ENCODE assay signal across 13 cellular contexts in the genomic region with DNA sequence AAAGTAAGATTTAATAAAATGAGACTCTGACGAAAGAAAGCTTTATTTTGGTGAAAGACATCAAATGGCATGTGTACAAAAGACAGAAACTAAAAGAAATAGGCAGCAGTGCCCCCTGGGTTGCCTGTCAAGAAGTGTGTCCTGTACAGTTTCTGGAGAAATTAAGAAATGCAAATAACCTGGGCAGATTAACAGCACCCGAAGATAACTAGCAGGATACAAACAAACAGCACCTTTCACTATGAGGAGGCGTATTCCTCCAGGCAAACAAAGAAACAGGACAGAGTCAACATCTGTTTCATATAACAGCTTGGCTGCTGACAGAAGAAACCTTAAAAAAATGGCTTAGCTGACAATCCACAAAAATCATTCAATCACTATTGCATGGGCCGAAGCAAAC.
DNase-seq lines count a peak whose midpoint lies in the region; ATAC-seq, FAIRE-seq and TF ChIP-seq lines count a peak whose summit lies in the region.
"Had no signal": no experiment of that assay in that cellular context is flagged by ENCODE, and none has a peak within 500 bp of the region (broad histone marks: within the 10 kb centered on the region; RNA-seq: fewer than 3 reads in every experiment).

No MANE protein-coding gene starts in this region.

- H3K27me3 ChIP-seq in IMR-90 (ENCODE audit: control insufficient read depth, insufficient read depth, low read length) (no peaks in the 10 kb centered on the region), mesenchymal stem cell (ENCODE audit: control insufficient read depth in 1 of 2, insufficient read depth in 1 of 2, low read length in 2 of 2) (no peaks in the 10 kb centered on the region)
- H3K27me3 ChIP-seq: SJCRH30, spleen had no signal

- H3K18ac ChIP-seq in IMR-90 (ENCODE audit: low read depth, low read length) (no peak overlapping the region), mesenchymal stem cell (ENCODE audit: low read depth in 1 of 2, low read length in 2 of 2) (no peak overlapping the region)

- H3K23ac ChIP-seq in IMR-90 (ENCODE audit: low read depth, low read length) (0 out of 2 replicates have a peak overlapping the region, but pooled peaks have one; percentile 5), mesenchymal stem cell (ENCODE audit: low read length in 2 of 2) (no peak overlapping the region)

- no peak overlapping the region for H3K56ac ChIP-seq in IMR-90 (ENCODE audit: extremely low read depth, insufficient read depth, low read length)

- TF ChIP-seq RAD21 in IMR-90 (IDR thresholded peaks at IDR 0.05; ENCODE audit: low read length) = peak; percentile 37

- intact Hi-C loops in IMR-90 (cut with micrococcal nuclease) = no loop called here

- FAIRE-seq in GM12892 (lab: Jason Lieb, UNC) = no peak

- H3K14ac ChIP-seq in IMR-90 (replicated peaks; ENCODE audit: low read depth, low read length) (no peak overlapping the region), mesenchymal stem cell (ENCODE audit: low read length in 2 of 2) (no peak overlapping the region)

- H3K4me3 ChIP-seq in IMR-90 (ENCODE audit: insufficient read depth, low read depth, low read length) (no peak overlapping the region), astrocyte of the cerebellum (ENCODE audit: low read depth, low read length) (no peak overlapping the region), mesenchymal stem cell (ENCODE audit: insufficient read depth in 1 of 2, low read depth in 1 of 2, low read length in 2 of 2) (peak overlapping the region in 1 of 2 experiments; percentile 35)
- H3K4me3 ChIP-seq: SJCRH30, spleen had no signal

- no peak overlapping the region for H2AK5ac ChIP-seq in IMR-90 (ENCODE audit: low read depth, low read length)
- no peak overlapping the region for H2AK5ac ChIP-seq in mesenchymal stem cell (ENCODE audit: low read length, severe bottlenecking)

- H3K36me3 ChIP-seq in IMR-90 (ENCODE audit: control insufficient read depth, insufficient read depth, low read length) (no peaks in the 10 kb centered on the region), mesenchymal stem cell (ENCODE audit: control insufficient read depth in 1 of 2, insufficient read depth in 2 of 2, low read depth in 1 of 2, low read length in 2 of 2) (no peaks in the 10 kb centered on the region)
- H3K36me3 ChIP-seq: spleen had no signal

- H2AK9ac ChIP-seq in IMR-90 (replicated peaks; ENCODE audit: low read depth, low read length, poor library complexity) = no peak overlapping the region

- no peak overlapping the region for H2BK15ac ChIP-seq in IMR-90 (ENCODE audit: low read depth, low read length)
- no peak overlapping the region for H2BK15ac ChIP-seq in mesenchymal stem cell (ENCODE audit: low read depth, poor library complexity, severe bottlenecking)

- H3K4me1 ChIP-seq in IMR-90 (ENCODE audit: control insufficient read depth, insufficient read depth, low read length) = no peaks in the 10 kb centered on the region
- no peaks in the 10 kb centered on the region for H3K4me1 ChIP-seq in mesenchymal stem cell (ENCODE audit: control insufficient read depth, insufficient read depth, low read depth, low read length)
- H3K4me1 ChIP-seq: SJCRH30, spleen had no signal

- H2AFZ ChIP-seq in IMR-90 (replicated peaks; ENCODE audit: low read length, poor library complexity) = no peak overlapping the region
- no peak overlapping the region for H2AFZ ChIP-seq in mesenchymal stem cell (ENCODE audit: low read depth, low read length)

- TF ChIP-seq CTCF in C4-2B (conservative IDR thresholded peaks at IDR 0.05) (peak; percentile 21), IMR-90 (conservative IDR thresholded peaks at IDR 0.05; ENCODE audit: low read depth, low read length) (peak; percentile 32; the same call in 1 of the 2 replicates), astrocyte of the cerebellum (IDR thresholded peaks at IDR 0.05; ENCODE audit: low read depth, low read length, missing control alignments) (peak; percentile 15)

- H3K9me3 ChIP-seq in IMR-90 (ENCODE audit: control insufficient read depth, insufficient read depth, low read length) (no peaks in the 10 kb centered on the region), mesenchymal stem cell (ENCODE audit: control insufficient read depth, low read length) (no peaks in the 10 kb centered on the region)
- H3K9me3 ChIP-seq: spleen had no signal

- POLR2A ChIA-PET in IMR-90 (lab: Charles Lee; ENCODE audit: unreplicated experiment) = no interaction called here

- H4K8ac ChIP-seq in IMR-90 (ENCODE audit: low read depth in 2 of 2, low read length in 2 of 2) (no peak overlapping the region), mesenchymal stem cell (ENCODE audit: low read length) (no peak overlapping the region)

- H3K27ac ChIP-seq in C4-2B = no peak overlapping the region
- no peak overlapping the region for H3K27ac ChIP-seq in IMR-90 (ENCODE audit: insufficient read depth, low read length)
- no peak overlapping the region for H3K27ac ChIP-seq in mesenchymal stem cell (ENCODE audit: low read length, poor library complexity, severe bottlenecking)
- H3K27ac ChIP-seq: SJCRH30, spleen had no signal

- no peaks in the 10 kb centered on the region for H3K79me1 ChIP-seq in IMR-90 (ENCODE audit: low read depth in 1 of 2, low read length in 2 of 2)
- H3K79me1 ChIP-seq in mesenchymal stem cell (replicated peaks; ENCODE audit: low read length, poor library complexity, severe bottlenecking) = peaks cover 2% of the 10 kb centered on the region

- WGBS in IMR-90 (ENCODE audit: extremely low coverage in 2 of 2, insufficient read length in 1 of 2), 2 experiments = no CpG with 5 or more reads among the region's 4 CpGs
- 74% methylated on average over 3 of the region's 4 CpGs for WGBS in mesenchymal stem cell

- H3K9me1 ChIP-seq in IMR-90 (ENCODE audit: insufficient read depth, low read length) = no peaks in the 10 kb centered on the region

- DNase-seq in IMR-90 (peak; percentile 12), astrocyte of the cerebellum (ENCODE audit: low read depth) (peak; percentile 1), mesenchymal stem cell (no peak), G401 (ENCODE audit: low spot score) (no peak), GM12892 (ENCODE audit: insufficient read length) (no peak), SW480 (ENCODE audit: low spot score) (no peak)
- DNase-seq: activated B cell treated with CpG ODN at 0.5 μM for 24 hours; effector CD4-positive, alpha-beta T cell; head of caudate nucleus; NCI-H524; SJCRH30; spleen had no signal

- H3K9ac ChIP-seq in IMR-90 (ENCODE audit: low read depth, low read length) = no peak overlapping the region
- peak overlapping the region; percentile 52 for H3K9ac ChIP-seq in mesenchymal stem cell (ENCODE audit: low read length)

- no peak overlapping the region for H2BK12ac ChIP-seq in mesenchymal stem cell (ENCODE audit: low read length in 2 of 2)

- dilution Hi-C loops in IMR-90 (cut with HindIII; ENCODE audit: low sequenced_read_pairs, unreplicated experiment) = no loop called here

- no peak overlapping the region for H2BK20ac ChIP-seq in IMR-90 (ENCODE audit: low read depth, low read length)

- H3K4ac ChIP-seq in IMR-90 (ENCODE audit: low read depth, low read length) = no peak overlapping the region
- H3K4ac ChIP-seq in mesenchymal stem cell (ENCODE audit: low read depth in 1 of 2, low read length in 2 of 2) = no peak overlapping the region

- in situ Hi-C loops in IMR-90 (cut with MboI; ENCODE audit: low sequenced_read_pairs) = no loop called here
- in situ Hi-C loops in astrocyte of the cerebellum (cut with HindIII; ENCODE audit: low sequenced_read_pairs) = no loop called here
- in situ Hi-C loops in G401 (cut with HindIII; ENCODE audit: low sequenced_read_pairs) = no loop called here

- BruUV-seq in IMR-90 (replicated peaks; lab: Mats Ljungman, UMichigan) = no TSS peak

- no peaks in the 10 kb centered on the region for H4K20me1 ChIP-seq in IMR-90 (ENCODE audit: insufficient read depth, low read length)

- H4K91ac ChIP-seq in IMR-90 (ENCODE audit: insufficient read depth, low read depth, low read length) = no peak overlapping the region
- H4K91ac ChIP-seq in mesenchymal stem cell (ENCODE audit: low read length) = no peak overlapping the region

- no peak overlapping the region for H2BK5ac ChIP-seq in IMR-90 (ENCODE audit: low read depth, low read length, poor library complexity, severe bottlenecking)
- H2BK5ac ChIP-seq in mesenchymal stem cell (ENCODE audit: low read depth, low read length, poor library complexity, severe bottlenecking) = no peak overlapping the region

- TF ChIP-seq POLR2A in IMR-90 (IDR thresholded peaks at IDR 0.05; ENCODE audit: low read depth, low read length) = no peak
- no peak for TF ChIP-seq POLR2A in GM12892 (IDR thresholded peaks at IDR 0.05; ENCODE audit: low read depth, low read length)

- H3K4me2 ChIP-seq in IMR-90 (ENCODE audit: low read depth, low read length) = no peak overlapping the region
- no peak overlapping the region for H3K4me2 ChIP-seq in mesenchymal stem cell (ENCODE audit: low read length, poor library complexity, severe bottlenecking)

- CTCF ChIA-PET in IMR-90 (lab: Yijun Ruan, JAX) = interaction anchor here (1.1 kb wide), 1 partner anchor 16 kb away, joined by 3 read pairs; no protein-coding TSS in a partner anchor

- H2BK120ac ChIP-seq in IMR-90 (ENCODE audit: low read depth, low read length) = no peak overlapping the region
- H2BK120ac ChIP-seq in mesenchymal stem cell (ENCODE audit: low read depth, low read length) = no peak overlapping the region

- no peak for ATAC-seq in IMR-90 (ENCODE audit: low read depth)

- no peak overlapping the region for H4K5ac ChIP-seq in IMR-90 (ENCODE audit: low read depth, low read length)

TF ChIP-seq in IMR-90, 13 proteins besides CTCF, POLR2A, EP300 and RAD21:
- TF ChIP-seq MAZ (IDR thresholded peaks at IDR 0.05; ENCODE audit: borderline replicate concordance, low read depth, low read length) (no peak), MXI1 (IDR thresholded peaks at IDR 0.05; ENCODE audit: borderline replicate concordance, low read depth, low read length) (no peak), SMC3 (IDR thresholded peaks at IDR 0.05; ENCODE audit: low read depth, low read length) (peak; percentile 30), MAFK (IDR thresholded peaks at IDR 0.05; ENCODE audit: low read depth, low read length) (no peak)
- TF ChIP-seq, protein P1, sequence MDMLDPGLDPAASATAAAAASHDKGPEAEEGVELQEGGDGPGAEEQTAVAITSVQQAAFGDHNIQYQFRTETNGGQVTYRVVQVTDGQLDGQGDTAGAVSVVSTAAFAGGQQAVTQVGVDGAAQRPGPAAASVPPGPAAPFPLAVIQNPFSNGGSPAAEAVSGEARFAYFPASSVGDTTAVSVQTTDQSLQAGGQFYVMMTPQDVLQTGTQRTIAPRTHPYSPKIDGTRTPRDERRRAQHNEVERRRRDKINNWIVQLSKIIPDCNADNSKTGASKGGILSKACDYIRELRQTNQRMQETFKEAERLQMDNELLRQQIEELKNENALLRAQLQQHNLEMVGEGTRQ (IDR thresholded peaks at IDR 0.05; ENCODE audit: low read depth, low read length) = no peak

Comparison
In these comparisons a context has a peak if more than half of its experiments do, and no peak if none do; other contexts are left out.
1. DNase-seq: peak in IMR-90 (single experiment) and astrocyte of the cerebellum (single experiment); none in mesenchymal stem cell (single experiment), G401 (single experiment), GM12892 (single experiment) and SW480 (single experiment).
2. Peak in every context shown above with its lines, with median percentiles within 50 percentile points of each other: CTCF ChIP-seq.